Comparison of ENCODE assay signal across 24 cellular contexts in the genomic region with DNA sequence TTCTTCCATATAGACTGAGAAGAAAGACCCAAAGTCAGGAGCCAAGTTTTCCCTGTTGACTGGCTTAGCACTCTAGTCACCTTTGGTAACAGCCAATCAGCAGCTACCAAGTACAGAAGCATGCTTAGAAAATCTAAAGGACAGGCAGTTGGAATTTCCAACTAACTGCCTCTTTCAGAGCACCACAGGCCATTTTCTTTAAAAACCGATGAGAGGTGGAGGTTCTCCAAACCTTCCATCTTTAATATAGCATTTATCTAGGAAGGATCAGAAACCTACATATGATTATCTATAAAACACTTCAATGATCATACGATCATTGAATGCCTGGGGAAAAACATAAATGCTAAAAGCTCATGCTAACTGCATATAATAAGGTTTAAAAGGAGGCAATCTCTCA. TPM values are rescaled to one million over a fixed set of nuclear protein-coding genes. Genes with fewer than 3 reads are reported as not detected.
DNase-seq lines count a peak whose midpoint lies in the region; ATAC-seq and TF ChIP-seq lines count a peak whose summit lies in the region.
"Had no signal": no experiment of that assay in that cellular context is flagged by ENCODE, and none has a peak within 500 bp of the region (broad histone marks: within the 10 kb centered on the region; RNA-seq: fewer than 3 reads in every experiment).

A gene with protein sequence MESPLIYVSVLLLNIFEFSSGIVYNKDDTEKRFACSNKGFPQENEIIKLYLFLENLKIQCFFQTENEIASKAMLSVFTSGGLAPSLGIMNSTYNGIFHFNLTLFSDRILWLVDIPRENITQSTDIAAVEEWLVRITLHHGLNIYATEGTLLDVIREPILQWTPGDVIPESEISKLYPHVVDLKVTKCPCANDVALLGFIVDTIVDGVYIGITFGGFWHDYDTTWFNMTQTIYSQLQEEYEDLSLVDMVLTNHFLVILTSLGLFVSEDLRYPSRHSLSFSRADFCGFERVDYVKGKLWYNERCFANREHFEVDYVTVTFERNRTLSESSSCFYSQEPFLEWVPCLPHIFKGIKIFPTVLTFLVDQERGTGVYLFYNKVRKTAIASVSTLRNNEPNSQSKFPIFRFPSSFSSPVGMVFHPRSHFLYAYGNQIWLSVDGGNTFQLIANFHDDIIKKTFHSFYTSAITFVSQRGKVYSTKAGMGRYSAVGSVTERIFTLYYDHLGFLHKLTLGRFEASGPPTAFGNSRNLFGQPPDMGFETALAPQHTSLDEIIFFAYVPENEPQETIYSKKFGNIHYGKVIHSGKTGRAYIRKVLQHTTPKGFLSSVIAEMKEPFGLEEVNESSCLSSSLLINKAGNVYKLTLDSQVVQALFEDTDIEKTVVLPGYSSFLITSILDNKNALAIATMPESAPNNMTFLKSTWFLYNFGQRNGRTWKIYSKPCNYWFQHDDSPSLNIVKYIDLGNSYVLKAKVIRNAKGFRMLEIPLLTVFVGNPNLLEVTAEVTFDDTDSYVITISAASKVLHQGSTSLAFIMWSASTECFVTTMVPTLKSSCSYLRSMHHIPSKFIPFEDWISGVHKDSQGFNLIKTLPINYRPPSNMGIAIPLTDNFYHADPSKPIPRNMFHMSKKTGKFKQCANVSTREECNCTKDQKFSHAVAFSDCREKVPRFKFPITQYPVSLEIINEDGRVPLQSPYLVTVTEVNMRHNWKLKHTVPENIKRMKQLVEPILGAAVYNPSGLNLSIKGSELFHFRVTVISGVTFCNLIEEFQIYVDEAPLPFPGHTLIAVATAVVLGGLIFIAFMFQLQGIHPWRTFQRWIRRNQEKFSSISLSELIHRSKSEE (minus strand): TSS at position 101 of the 400 bp plus-strand sequence. CDS start 2,607 bp downstream, outside the sequence.

- H3K4me2 ChIP-seq in smooth muscle cell, result no peak within 1 kb of the TSS
- H3K4me2 ChIP-seq: PC-9 had no signal

- DNase-seq in T-helper 1 cell (no peak), thoracic aorta (ENCODE audit: low spot score) (no peak), smooth muscle cell (lab: John Stamatoyannopoulos, UW; ENCODE audit: unreplicated experiment) (no peak), NCI-H1694 treated with DMSO at 0.1 percent for 48 hours (lab: John Stamatoyannopoulos, UW) (no peak)
- DNase-seq: HCEC 1CT, KBM-7, MV-4-11, NCI-H1105, NCI-H146, NCI-H2029, NCI-H446, NCI-H524 treated with DMSO at 0.1 percent for 48 hours, NCI-H774, PC-9, SJCRH30 had no signal

- H3K4me3 ChIP-seq in mesodermal cell (ENCODE audit: extremely low read depth, insufficient read depth, low read length, poor library complexity, severe bottlenecking), result no peak within 1 kb of the TSS
- H3K4me3 ChIP-seq in thoracic aorta, result no peak within 1 kb of the TSS
- no peak within 1 kb of the TSS for H3K4me3 ChIP-seq in smooth muscle cell
- H3K4me3 ChIP-seq: PC-9, SJCRH30 had no signal

- no peaks in the 10 kb centered on the region for H3K79me2 ChIP-seq in smooth muscle cell (ENCODE audit: low read depth)

- no peak within 1 kb of the TSS for H3K9ac ChIP-seq in smooth muscle cell (ENCODE audit: low read depth)

- H3K36me3 ChIP-seq in mesodermal cell (ENCODE audit: control insufficient read depth, insufficient read depth, low read length) (no peaks in the 10 kb centered on the region), thoracic aorta (no peaks in the 10 kb centered on the region), smooth muscle cell (ENCODE audit: low read depth) (no peaks in the 10 kb centered on the region)
- H3K36me3 ChIP-seq: SJCRH30 had no signal

- H3K27ac ChIP-seq in mesodermal cell (ENCODE audit: low read depth, low read length, severe bottlenecking) (peak within 1 kb of the TSS; percentile 42), thoracic aorta (no peak within 1 kb of the TSS), smooth muscle cell (ENCODE audit: low read depth) (no peak within 1 kb of the TSS)
- H3K27ac ChIP-seq: 22Rv1, PC-9, SJCRH30 had no signal

- peaks cover 5% of the 10 kb centered on the region for H3K27me3 Mint-ChIP-seq in activated T-helper 17 cell treated with anti-CD3 and anti-CD28 coated beads, Interleukin-2, amount 50 U/mL, for 72 hours

- no peaks in the 10 kb centered on the region for H3K9me3 ChIP-seq in mesodermal cell (ENCODE audit: control insufficient read depth, low read length)
- H3K9me3 ChIP-seq in thoracic aorta, result no peaks in the 10 kb centered on the region
- H3K9me3 ChIP-seq in smooth muscle cell (replicated peaks; ENCODE audit: low read depth), result no peaks in the 10 kb centered on the region
- H3K9me3 ChIP-seq: SJCRH30 had no signal

- TF ChIP-seq CTCF in thoracic aorta (IDR thresholded peaks at IDR 0.05), result no peak
- no peak for TF ChIP-seq CTCF in smooth muscle cell (IDR thresholded peaks at IDR 0.05; ENCODE audit: borderline replicate concordance, insufficient read depth, poor library complexity, severe bottlenecking)

- no peaks in the 10 kb centered on the region for H4K20me1 ChIP-seq in smooth muscle cell (ENCODE audit: low read depth)

- no peaks in the 10 kb centered on the region for H3K4me1 Mint-ChIP-seq in activated T-helper 17 cell treated with anti-CD3 and anti-CD28 coated beads, Interleukin-2, amount 50 U/mL, for 72 hours

- H2AFZ ChIP-seq in smooth muscle cell (ENCODE audit: low read depth), result no peak within 1 kb of the TSS
- H2AFZ ChIP-seq: PC-9 had no signal

- no peak for ATAC-seq in activated T-helper 17 cell treated with anti-CD3 and anti-CD28 coated beads, Interleukin-2, amount 50 U/mL, for 72 hours (replicated peaks)
- no peak for ATAC-seq in thoracic aorta (ENCODE audit: insufficient number of reproducible peaks, low FRiP score, low read depth)
- ATAC-seq in GM18858 (IDR thresholded peaks at IDR 0.05; ENCODE audit: unreplicated experiment), result no peak
- ATAC-seq: Right ventricle myocardium inferior had no signal

- peak within 1 kb of the TSS; percentile 63 for H3K27ac Mint-ChIP-seq in activated T-helper 17 cell treated with anti-CD3 and anti-CD28 coated beads, Interleukin-2, amount 50 U/mL, for 72 hours

- H3F3A ChIP-seq in smooth muscle cell (ENCODE audit: low read depth), result no peaks in the 10 kb centered on the region

- H3K4me1 ChIP-seq in mesodermal cell (ENCODE audit: control insufficient read depth, insufficient read depth, low read length, poor library complexity, severe bottlenecking), result no peaks in the 10 kb centered on the region
- H3K4me1 ChIP-seq in thoracic aorta (ENCODE audit: control insufficient read depth in 1 of 2, low read depth in 2 of 2), result no peaks in the 10 kb centered on the region
- H3K4me1 ChIP-seq in smooth muscle cell (ENCODE audit: low read depth), result no peaks in the 10 kb centered on the region
- H3K4me1 ChIP-seq: SJCRH30 had no signal

- intact Hi-C loops in T-helper 1 cell treated with Interleukin-12 subunit alpha and Interleukin-12 subunit beta and Interleukin-4 antibody, amounts not matched to agents 30 ng/mL and 1 ng/mL, for 36 hours (cut with micrococcal nuclease), result no loop called here

- H3K27me3 ChIP-seq in thoracic aorta (replicated peaks; ENCODE audit: insufficient read depth), result no peaks in the 10 kb centered on the region
- no peaks in the 10 kb centered on the region for H3K27me3 ChIP-seq in smooth muscle cell (ENCODE audit: low read depth)
- H3K27me3 ChIP-seq: SJCRH30 had no signal

- H3K36me3 Mint-ChIP-seq in activated T-helper 17 cell treated with anti-CD3 and anti-CD28 coated beads, Interleukin-2, amount 50 U/mL, for 72 hours (ENCODE audit: low read depth), result no peaks in the 10 kb centered on the region

- no peak within 1 kb of the TSS for H3K4me3 Mint-ChIP-seq in activated T-helper 17 cell treated with anti-CD3 and anti-CD28 coated beads, Interleukin-2, amount 50 U/mL, for 72 hours

- H3K9me3 Mint-ChIP-seq in activated T-helper 17 cell treated with anti-CD3 and anti-CD28 coated beads, Interleukin-2, amount 50 U/mL, for 72 hours, result no peaks in the 10 kb centered on the region

- 100% methylated on average over 1 of the region's 2 CpGs; no CpG with 5 or more reads in 1 of the 2 experiments for WGBS in mesodermal cell (ENCODE audit: insufficient coverage in 2 of 2), 2 experiments
- WGBS in smooth muscle cell (ENCODE audit: low lambda C conversion rate), result 97% methylated on average over 2 of the region's 2 CpGs

RNA-seq across cellular contexts. Expression of the gene that starts here (rescaled TPM):
- 13.3 and 14.9 TPM in 2 replicates for total RNA-seq in T-helper 1 cell treated with Interleukin-12 subunit alpha and Interleukin-12 subunit beta and Interleukin-4 antibody, amounts not matched to agents 30 ng/mL and 1 ng/mL, for 36 hours
- total RNA-seq in activated T-helper 17 cell treated with anti-CD3 and anti-CD28 coated beads, Interleukin-2, amount 50 U/mL, for 72 hours, result 1 to 10 TPM in 1 of 2 donors, under 1 TPM in 1; 0.52 to 2.5 TPM
- not detected for polyA plus RNA-seq in mesodermal cell (2013, experiment 1 of 2)
- not detected for polyA plus RNA-seq in mesodermal cell (2013, experiment 2 of 2)
- total RNA-seq in thoracic aorta (10 to 100 TPM; 14.5 to 35.1 TPM), smooth muscle cell (0.18 and 0.27 TPM in 2 replicates)
- polyA plus RNA-seq in smooth muscle cell, result not detected in 2 replicates
- total RNA-seq: LHCN-M2, PC-9, RPMI7951, SJCRH30 had no signal
- polyA plus RNA-seq: BJ had no signal
